Comparison of ENCODE assay signal across 8 cellular contexts in genomic region chr11:132883241-132883640, GRCh38.
"Had no signal": no experiment of that assay in that cellular context is flagged by ENCODE, and none has a peak within 500 bp of the region (broad histone marks: within the 10 kb centered on the region; RNA-seq: fewer than 3 reads in every experiment).

No MANE protein-coding gene starts in this region.

- H3K4me1 ChIP-seq: HAP-1 had no signal

- H3K9me3 Mint-ChIP-seq: HFFc6 had no signal

- H3K27ac Mint-ChIP-seq: HFFc6 had no signal

- H3K27ac ChIP-seq: GM23248 had no signal

- H3K4me3 ChIP-seq: GM23248, HAP-1, K562 had no signal

- DNase-seq: GM23248, H7, HFFc6, IMR-90, KG1 had no signal

- H3K9me3 ChIP-seq: HAP-1 had no signal

- H3K36me3 ChIP-seq: HAP-1 had no signal

- ATAC-seq: HCT116, K562 had no signal

- H3K4me3 Mint-ChIP-seq: HFFc6 had no signal
